ENCODE assay signal across 8 cellular contexts in the genomic region with DNA sequence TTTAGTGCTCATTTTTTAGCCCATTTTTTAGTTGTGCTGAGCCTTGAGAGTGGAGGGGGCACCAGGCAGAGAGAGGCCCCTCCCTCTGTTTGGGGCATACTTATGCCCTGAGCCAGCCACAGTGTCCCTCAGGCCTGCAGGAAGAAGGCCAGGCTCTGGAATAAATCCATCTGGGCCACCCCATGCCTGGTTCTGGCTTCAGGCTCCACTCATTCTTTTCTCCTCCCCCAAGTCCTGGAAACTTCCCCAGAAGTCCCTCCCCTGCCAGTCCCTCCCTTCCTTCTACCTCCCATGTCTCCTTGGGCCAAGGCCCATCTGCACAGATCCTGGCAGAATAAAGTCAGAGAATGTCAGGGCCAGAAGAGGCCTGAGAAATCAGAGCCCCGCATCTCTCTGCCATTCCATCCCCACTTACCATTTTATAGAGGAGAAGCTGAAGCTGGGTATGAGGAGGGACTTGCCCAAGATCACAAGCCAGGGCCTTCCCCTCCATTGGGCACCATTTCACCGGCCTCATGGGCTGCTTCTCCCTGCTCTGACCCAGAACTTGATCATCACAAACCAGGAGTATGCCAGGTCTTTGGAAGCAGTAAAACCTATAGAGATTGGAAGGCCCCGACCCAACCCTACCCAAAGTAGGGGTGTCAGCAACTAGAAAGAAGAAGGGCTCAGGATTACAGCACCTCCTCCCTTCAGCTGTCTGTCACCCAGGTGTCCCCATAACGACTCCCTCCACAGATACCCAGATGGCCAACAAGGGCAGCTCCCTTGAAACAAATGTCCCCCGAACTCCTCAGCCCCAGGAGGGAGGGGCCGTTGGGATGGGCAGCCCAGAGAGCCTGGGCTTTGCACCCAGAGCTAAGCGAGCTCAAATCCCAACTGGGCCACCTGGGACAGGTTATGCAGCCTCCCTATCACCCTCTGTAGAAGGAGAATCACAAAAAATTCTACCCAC.
DNase-seq lines count a peak whose midpoint lies in the region; ATAC-seq and TF ChIP-seq lines count a peak whose summit lies in the region.

No MANE protein-coding gene starts in this region.

- no peaks in the 10 kb centered on the region for H3K9me3 ChIP-seq in Karpas-422 (ENCODE audit: low read length)

- no peak overlapping the region for H3K27ac ChIP-seq in Karpas-422 (ENCODE audit: low read length)

- H3K4me2 ChIP-seq in Karpas-422 (ENCODE audit: low read depth, low read length, poor library complexity, severe bottlenecking): no peak overlapping the region

- ATAC-seq in GM21526 (IDR thresholded peaks at IDR 0.05; ENCODE audit: low FRiP score, unreplicated experiment) (no peak), HG02763 (IDR thresholded peaks at IDR 0.05; ENCODE audit: unreplicated experiment) (no peak)

- H3K79me2 ChIP-seq in Karpas-422 (ENCODE audit: low read length): no peaks in the 10 kb centered on the region

- H3K36me3 ChIP-seq in Karpas-422 (ENCODE audit: insufficient read depth, low read length): no peaks in the 10 kb centered on the region

- no peak overlapping the region for H2AFZ ChIP-seq in Karpas-422 (ENCODE audit: low read length)

- H3K9me2 ChIP-seq in Karpas-422 (replicated peaks; ENCODE audit: insufficient read depth, low read length): no peaks in the 10 kb centered on the region

- H3K4me3 ChIP-seq in Karpas-422 (ENCODE audit: low read length): no peak overlapping the region

- peaks cover 5% of the 10 kb centered on the region for H3K9me3 Mint-ChIP-seq in type B pancreatic cell

- no peak overlapping the region for H3K9ac ChIP-seq in Karpas-422 (ENCODE audit: low read length)

- TF ChIP-seq CTCF in type B pancreatic cell (conservative IDR thresholded peaks at IDR 0.05): no peak

- DNase-seq in activated effector memory CD4-positive, alpha-beta T cell treated with anti-CD3 and anti-CD28 coated beads, Interleukin-2, amount 50 U/mL, for 16 hours: peak; percentile 41
- no peak for DNase-seq in activated effector memory CD4-positive, alpha-beta T cell treated with Interleukin-2 at 50 U/mL for 16 hours
- DNase-seq in dedifferentiated amniotic fluid mesenchymal stem cell (ENCODE audit: extremely low spot score) (peak; percentile 68), midbrain (lab: John Stamatoyannopoulos, UW) (peak; percentile 72), type B pancreatic cell (ENCODE audit: extremely low spot score, unreplicated experiment) (no peak), Karpas-422 (no peak)

- H4K20me1 ChIP-seq in Karpas-422 (ENCODE audit: insufficient read depth, low read depth, low read length): no peaks in the 10 kb centered on the region

- peaks cover 9% of the 10 kb centered on the region for H3K4me1 ChIP-seq in Karpas-422 (ENCODE audit: low read length)

- peak overlapping the region; percentile 44 for H3K4me3 Mint-ChIP-seq in type B pancreatic cell

- no peaks in the 10 kb centered on the region for H3K36me3 Mint-ChIP-seq in type B pancreatic cell

- H3K4me1 Mint-ChIP-seq in type B pancreatic cell (ENCODE audit: unreplicated experiment): peaks cover 39% of the 10 kb centered on the region

- no peaks in the 10 kb centered on the region for H3K27me3 ChIP-seq in Karpas-422 (ENCODE audit: low read length)

- no peaks in the 10 kb centered on the region for H3K27me3 Mint-ChIP-seq in type B pancreatic cell

- peak overlapping the region; percentile 12 for H3K27ac Mint-ChIP-seq in type B pancreatic cell

Comparison
In these comparisons a context has a peak if more than half of its experiments do, and no peak if none do; other contexts are left out.
1. DNase-seq: peak in activated effector memory CD4-positive, alpha-beta T cell treated with anti-CD3 and anti-CD28 coated beads, Interleukin-2, amount 50 U/mL, for 16 hours (single experiment), dedifferentiated amniotic fluid mesenchymal stem cell (single experiment) and midbrain (single experiment); none in activated effector memory CD4-positive, alpha-beta T cell treated with Interleukin-2 at 50 U/mL for 16 hours (single experiment), type B pancreatic cell (single experiment) and Karpas-422 (single experiment).